Comparison of ENCODE assay signal across 8 cellular contexts in genomic region chr22:37632174-37633081, GRCh38. TPM values are rescaled to one million over a fixed set of nuclear protein-coding genes. Genes with fewer than 3 reads are reported as not detected.
A peak's percentile ranks its signal among the peaks of the same experiment; 100 is the strongest.
DNase-seq lines count a peak whose midpoint lies in the region; TF ChIP-seq lines count a peak whose summit lies in the region.

No MANE protein-coding gene starts in this region.

- H3K36me3 Mint-ChIP-seq in activated CD4-positive, alpha-beta T cell treated with anti-CD3 and anti-CD28 coated beads, Interleukin-2, amount 10 ng/mL, durations not matched to agents 7 days and 5 days (ENCODE audit: low read depth), result peaks cover 12% of the 10 kb centered on the region
- H3K36me3 Mint-ChIP-seq in immature natural killer cell, result no peaks in the 10 kb centered on the region

- H3K4me3 ChIP-seq in SJSA1 (no peak overlapping the region), tibial nerve (no peak overlapping the region)

- peak overlapping the region; percentile 62; the same call in 1 of the 2 replicates for H3K27ac ChIP-seq in SJSA1
- peak overlapping the region; percentile 21 to 96 (median 79) for H3K27ac ChIP-seq in tibial nerve

- H3K4me3 Mint-ChIP-seq in activated CD4-positive, alpha-beta T cell treated with anti-CD3 and anti-CD28 coated beads, Interleukin-2, amount 10 ng/mL, durations not matched to agents 7 days and 5 days, result peak overlapping the region; percentile 45
- H3K4me3 Mint-ChIP-seq in immature natural killer cell, result peak overlapping the region; percentile 77 to 88 (median 82)

- H3K36me3 ChIP-seq in SJSA1, result peaks cover 17% of the 10 kb centered on the region
- peaks cover 0 to 52% (median 0%) of the 10 kb centered on the region in 3 donors for H3K36me3 ChIP-seq in tibial nerve

- POLR2A ChIA-PET in activated CD4-positive, alpha-beta T cell treated with anti-CD3 and anti-CD28 coated beads, Interleukin-2, amount 10 ng/mL, durations not matched to agents 7 days and 5 days (lab: Charles Lee), result interaction anchor here (0.6 to 0.8 kb wide), 2 partner anchors 10 to 20 kb away, joined by 3 read pairs; no protein-coding TSS in a partner anchor

- in situ Hi-C loops in ACHN (cut with HindIII; ENCODE audit: low pct_ligation_motif_present, low pct_unique_long_range_greater_than_20kb, low sequenced_read_pairs), result no loop called here

- H3K27me3 Mint-ChIP-seq in activated CD4-positive, alpha-beta T cell treated with anti-CD3 and anti-CD28 coated beads, Interleukin-2, amount 10 ng/mL, durations not matched to agents 7 days and 5 days, result no peaks in the 10 kb centered on the region
- H3K27me3 Mint-ChIP-seq in immature natural killer cell (ENCODE audit: low read depth in 3 of 3), result peaks cover 3 to 7% (median 4%) of the 10 kb centered on the region in 3 donors

- DNase-seq in activated CD4-positive, alpha-beta T cell treated with anti-CD3 and anti-CD28 coated beads, Interleukin-2, amount 10 ng/mL, durations not matched to agents 7 days and 5 days, result no peak
- DNase-seq in activated CD4-positive, alpha-beta T cell treated with anti-CD3 and anti-CD28 coated beads for 4 hours, result no peak
- DNase-seq in SJSA1 (ENCODE audit: low read depth in 1 of 2, low spot score in 2 of 2) (no peak), immature natural killer cell (no peak), tibial nerve (ENCODE audit: low spot score in 2 of 2) (no peak), ACHN (no peak), COLO668 (lab: John Stamatoyannopoulos, UW; ENCODE audit: unreplicated experiment) (no peak)
- DNase-seq in stimulated activated CD4-positive, alpha-beta T cell treated with anti-CD3 and anti-CD28 coated beads, Interleukin-4, amount 100 ng/mL, for 1 hour, result no peak

- H3K4me1 Mint-ChIP-seq in activated CD4-positive, alpha-beta T cell treated with anti-CD3 and anti-CD28 coated beads, Interleukin-2, amount 10 ng/mL, durations not matched to agents 7 days and 5 days, result peaks cover 76% of the 10 kb centered on the region
- peaks cover 78 to 84% of the 10 kb centered on the region in 2 donors for H3K4me1 Mint-ChIP-seq in immature natural killer cell

- TF ChIP-seq POLR2A in tibial nerve (IDR thresholded peaks at IDR 0.05), result no peak

- peak overlapping the region; percentile 96 for H3K27ac Mint-ChIP-seq in activated CD4-positive, alpha-beta T cell treated with anti-CD3 and anti-CD28 coated beads, Interleukin-2, amount 10 ng/mL, durations not matched to agents 7 days and 5 days
- peak overlapping the region; percentile 92 to 98 (median 94) for H3K27ac Mint-ChIP-seq in immature natural killer cell

- no peaks in the 10 kb centered on the region for H3K9me3 Mint-ChIP-seq in activated CD4-positive, alpha-beta T cell treated with anti-CD3 and anti-CD28 coated beads, Interleukin-2, amount 10 ng/mL, durations not matched to agents 7 days and 5 days
- H3K9me3 Mint-ChIP-seq in immature natural killer cell, result no peaks in the 10 kb centered on the region

- CTCF ChIA-PET in activated CD4-positive, alpha-beta T cell treated with anti-CD3 and anti-CD28 coated beads, Interleukin-2, amount 10 ng/mL, durations not matched to agents 7 days and 5 days (lab: Charles Lee), result interaction anchor here (0.6 to 12.6 kb wide), 13 partner anchors 8 to 137 kb away, joined by 3 to 127 read pairs (median 5); partner anchors contain the start of genes GGA1, PDXP and SH3BP1

- H3K4me1 ChIP-seq in SJSA1 (replicated peaks) (peaks cover 28% of the 10 kb centered on the region), tibial nerve (peaks cover 0 to 50% (median 43%) of the 10 kb centered on the region in 4 donors)

- no peaks in the 10 kb centered on the region for H3K9me3 ChIP-seq in SJSA1 (replicated peaks)
- H3K9me3 ChIP-seq in tibial nerve, result no peaks in the 10 kb centered on the region

- no peak for TF ChIP-seq EP300 in tibial nerve (IDR thresholded peaks at IDR 0.05)

- WGBS in tibial nerve, 2 donors, result 67 to 72% methylated on average over 13 to 14 of the region's 14 CpGs

- H3K27me3 ChIP-seq in SJSA1 (replicated peaks), result no peaks in the 10 kb centered on the region
- H3K27me3 ChIP-seq in tibial nerve, result no peaks in the 10 kb centered on the region

- TF ChIP-seq CTCF in tibial nerve (IDR thresholded peaks at IDR 0.05), result no peak

RNA-seq across cellular contexts. Expression of gene SH3BP1, which starts 7.0 kb away (rescaled TPM):
- total RNA-seq in activated CD4-positive, alpha-beta T cell treated with anti-CD3 and anti-CD28 coated beads, Interleukin-2, amount 10 ng/mL, durations not matched to agents 7 days and 5 days, result 100 to 1,000 TPM; 184 to 187 TPM
- 8.2 and 13.6 TPM in 2 replicates for total RNA-seq in SJSA1 (2014; rRNA removed; shearing (Covaris generic))
- 10 to 100 TPM; 12.6 to 41.2 (median 21.2) TPM for polyA plus RNA-seq in immature natural killer cell
- 10 to 100 TPM in 2 of 4 donors, 1 to 10 TPM in 2; 7.5 to 19.8 (median 13.9) TPM for total RNA-seq in tibial nerve

RNA-seq across cellular contexts. Expression of gene GGA1, which starts 23.8 kb away (rescaled TPM):
- total RNA-seq in activated CD4-positive, alpha-beta T cell treated with anti-CD3 and anti-CD28 coated beads, Interleukin-2, amount 10 ng/mL, durations not matched to agents 7 days and 5 days, result 10 to 100 TPM; 58.5 to 62.8 TPM
- 22.6 and 34.9 TPM in 2 replicates for total RNA-seq in SJSA1 (2014; rRNA removed; shearing (Covaris generic))
- 10 to 100 TPM; 21.3 to 29.6 (median 25.3) TPM for polyA plus RNA-seq in immature natural killer cell
- total RNA-seq in tibial nerve, result 10 to 100 TPM; 66.3 to 99.0 (median 77.2) TPM

RNA-seq across cellular contexts. Expression of gene PDXP, which starts 26.1 kb away (rescaled TPM):
- total RNA-seq in activated CD4-positive, alpha-beta T cell treated with anti-CD3 and anti-CD28 coated beads, Interleukin-2, amount 10 ng/mL, durations not matched to agents 7 days and 5 days, result 10 to 100 TPM; 21.5 to 21.8 TPM
- 47.1 and 47.7 TPM in 2 replicates for total RNA-seq in SJSA1 (2014; rRNA removed; shearing (Covaris generic))
- 10 to 100 TPM in 1 of 3 donors, 1 to 10 TPM in 2; 2.2 to 13.2 (median 7.7) TPM for polyA plus RNA-seq in immature natural killer cell
- total RNA-seq in tibial nerve, result 10 to 100 TPM; 14.7 to 19.7 (median 16.2) TPM

RNA-seq across cellular contexts. Expression of gene LGALS1, which starts 43.0 kb away (rescaled TPM):
- 1,000 to 10,000 TPM; 1,140 to 1,273 TPM for total RNA-seq in activated CD4-positive, alpha-beta T cell treated with anti-CD3 and anti-CD28 coated beads, Interleukin-2, amount 10 ng/mL, durations not matched to agents 7 days and 5 days
- 5,490 and 8,922 TPM in 2 replicates for total RNA-seq in SJSA1 (2014; rRNA removed; shearing (Covaris generic))
- 100 to 1,000 TPM; 416 to 572 (median 473) TPM for polyA plus RNA-seq in immature natural killer cell
- 1,000 to 10,000 TPM; 1,362 to 3,592 (median 2,463) TPM for total RNA-seq in tibial nerve

RNA-seq across cellular contexts. Expression of gene LGALS2, which starts 52.5 kb away (rescaled TPM):
- total RNA-seq in activated CD4-positive, alpha-beta T cell treated with anti-CD3 and anti-CD28 coated beads, Interleukin-2, amount 10 ng/mL, durations not matched to agents 7 days and 5 days, result not detected
- total RNA-seq in SJSA1 (2014; rRNA removed; shearing (Covaris generic)), result not detected in 2 replicates
- polyA plus RNA-seq in immature natural killer cell, result 10 to 100 TPM in 1 of 3 donors, 1 to 10 TPM in 2; 3.4 to 30.4 (median 8.2) TPM
- total RNA-seq in tibial nerve, result not detected

Comparison
In these comparisons a context has a peak if more than half of its experiments do, and no peak if none do; other contexts are left out.
1. RNA of gene SH3BP1, which starts 7.0 kb away (total RNA-seq): 184 to 187 TPM in activated CD4-positive, alpha-beta T cell treated with anti-CD3 and anti-CD28 coated beads, Interleukin-2, amount 10 ng/mL, durations not matched to agents 7 days and 5 days; 7.5 to 19.8 TPM in tibial nerve and 8.2 to 13.6 TPM in SJSA1; every median in the first group is over 4 times any median in the second.